21 cellular contexts compared by ENCODE assay signal in the genomic region with DNA sequence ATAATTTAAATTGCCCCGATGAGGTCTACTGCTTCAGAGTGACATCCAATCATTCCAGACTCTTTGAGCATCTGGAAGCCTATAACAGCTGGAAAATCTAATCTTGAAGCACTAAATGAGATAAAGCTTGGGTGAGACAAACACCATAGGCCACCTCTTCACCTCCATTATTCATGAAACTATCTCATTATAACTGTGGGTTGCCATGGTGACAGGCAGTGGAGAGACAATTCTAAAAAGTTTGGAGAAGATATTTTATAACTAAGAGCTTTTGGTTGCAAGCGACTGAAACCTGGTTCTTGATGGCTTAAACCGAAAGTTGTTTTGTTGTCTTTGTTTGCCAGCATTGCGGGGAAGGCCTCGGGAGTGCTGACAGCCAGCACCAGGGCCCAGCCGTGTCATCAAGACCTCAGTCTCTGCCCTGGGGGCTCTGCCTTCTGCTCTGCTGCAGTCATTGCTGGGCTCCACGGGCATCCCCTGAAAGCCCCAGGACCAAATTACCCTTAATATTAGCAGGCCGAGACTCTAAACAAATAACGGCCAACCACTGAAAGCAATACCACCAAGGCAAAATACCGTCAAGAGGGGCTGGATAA.
DNase-seq lines count a peak whose midpoint lies in the region; ATAC-seq, FAIRE-seq and TF ChIP-seq lines count a peak whose summit lies in the region.
"Had no signal": no experiment of that assay in that cellular context is flagged by ENCODE, and none has a peak within 500 bp of the region (broad histone marks: within the 10 kb centered on the region; RNA-seq: fewer than 3 reads in every experiment).

No MANE protein-coding gene starts in this region.

- H3K36me3 Mint-ChIP-seq in T-cell, result no peaks in the 10 kb centered on the region

- H3K9me3 Mint-ChIP-seq in T-cell, result no peaks in the 10 kb centered on the region
- H3K9me3 Mint-ChIP-seq: CD4-positive, alpha-beta T cell had no signal

- H3K79me2 ChIP-seq in MM.1S (ENCODE audit: low read length) (no peaks in the 10 kb centered on the region), GM12878 (ENCODE audit: control insufficient read depth, insufficient read depth, low read length) (no peaks in the 10 kb centered on the region), mesendoderm (ENCODE audit: control insufficient read depth, insufficient read depth, low read length) (no peaks in the 10 kb centered on the region)

- no TSS peak for BruUV-seq in GM12878 (replicated peaks; lab: Mats Ljungman, UMichigan)

- no peaks in the 10 kb centered on the region for H3F3A ChIP-seq in MM.1S (ENCODE audit: insufficient read depth, low read length)

- no peaks in the 10 kb centered on the region for H3K79me1 ChIP-seq in mesendoderm (ENCODE audit: low read length)

- WGBS in GM12878 (ENCODE audit: insufficient coverage, insufficient replicate concordance, low lambda C conversion rate, missing lambda C conversion rate), result 43% methylated on average over 10 of the region's 10 CpGs
- WGBS in mesendoderm (ENCODE audit: extremely low coverage, insufficient coverage, low lambda C conversion rate), result no CpG with 5 or more reads among the region's 10 CpGs

- H3K23ac ChIP-seq in mesendoderm (ENCODE audit: low read length), result no peak overlapping the region

- H3K9ac ChIP-seq in MM.1S (ENCODE audit: low read length), result no peak overlapping the region
- no peak overlapping the region for H3K9ac ChIP-seq in GM12878 (ENCODE audit: control insufficient read depth, insufficient read depth, low read length)
- no peak overlapping the region for H3K9ac ChIP-seq in mesendoderm (ENCODE audit: low read length)
- H3K9ac ChIP-seq: BLaER1 had no signal

- ATAC-seq in GM12878, result no peak
- ATAC-seq in left lung, result no peak
- ATAC-seq in T-cell (replicated peaks in 1 of 4), result no peak

- no peaks in the 10 kb centered on the region for H3K36me3 ChIP-seq in MM.1S (replicated peaks; ENCODE audit: insufficient read depth, low read length)
- no peaks in the 10 kb centered on the region for H3K36me3 ChIP-seq in GM12878 (ENCODE audit: control insufficient read depth in 2 of 2, insufficient read depth in 2 of 2, low read length in 1 of 2)
- H3K36me3 ChIP-seq in mesendoderm (ENCODE audit: control insufficient read depth, insufficient read depth, low read length), result no peaks in the 10 kb centered on the region
- no peaks in the 10 kb centered on the region for H3K36me3 ChIP-seq in left lung
- H3K36me3 ChIP-seq: BLaER1 had no signal

- no peak overlapping the region for H2BK120ac ChIP-seq in mesendoderm (ENCODE audit: low read depth, low read length)

- H4K20me1 ChIP-seq in MM.1S (ENCODE audit: insufficient read depth, low read length) (no peaks in the 10 kb centered on the region), GM12878 (ENCODE audit: control insufficient read depth, insufficient read depth) (no peaks in the 10 kb centered on the region)
- H4K20me1 ChIP-seq: BLaER1 had no signal

- CTCF ChIA-PET in GM12878 (lab: Yijun Ruan, JAX) (no interaction called here), T-cell (lab: Charles Lee) (no interaction called here)

- H2BK5ac ChIP-seq in mesendoderm (ENCODE audit: low read length), result no peak overlapping the region

- H3K9me2 ChIP-seq in MM.1S (replicated peaks; ENCODE audit: insufficient read depth, low read length), result no peaks in the 10 kb centered on the region

- H3K27ac ChIP-seq in MM.1S (ENCODE audit: low read length) (no peak overlapping the region; the same call in 1 of the 2 replicates), GM12878 (ENCODE audit: control insufficient read depth, insufficient read depth) (no peak overlapping the region), mesendoderm (ENCODE audit: low read depth, low read length) (no peak overlapping the region), left lung (no peak overlapping the region)
- H3K27ac ChIP-seq: BLaER1, SK-N-MC had no signal

- H4K5ac ChIP-seq in mesendoderm (ENCODE audit: low read length), result no peak overlapping the region

- TF ChIP-seq EP300 in GM12878 (IDR thresholded peaks at IDR 0.05; ENCODE audit: borderline replicate concordance in 1 of 2, control insufficient read depth in 1 of 2, low read depth in 2 of 2, low read length in 2 of 2), result no peak

- no peaks in the 10 kb centered on the region for H3K4me1 Mint-ChIP-seq in T-cell

- H2AK5ac ChIP-seq in mesendoderm (ENCODE audit: low read length), result no peak overlapping the region

- no peaks in the 10 kb centered on the region for H3K9me3 ChIP-seq in MM.1S (replicated peaks; ENCODE audit: insufficient read depth, low read length)
- H3K9me3 ChIP-seq in GM12878 (replicated peaks; ENCODE audit: control insufficient read depth, insufficient read depth, low read length), result no peaks in the 10 kb centered on the region; the same call in 2 of the 3 replicates
- H3K9me3 ChIP-seq in left lung, result no peaks in the 10 kb centered on the region

- H3K4me1 ChIP-seq in MM.1S (ENCODE audit: low read length), result peaks cover 2% of the 10 kb centered on the region; the same call in 1 of the 2 replicates
- no peaks in the 10 kb centered on the region for H3K4me1 ChIP-seq in GM12878 (ENCODE audit: control insufficient read depth, insufficient read depth, low read length)
- no peaks in the 10 kb centered on the region for H3K4me1 ChIP-seq in mesendoderm (ENCODE audit: control insufficient read depth, low read depth, low read length)
- no peaks in the 10 kb centered on the region for H3K4me1 ChIP-seq in left lung

- H3K4me3 Mint-ChIP-seq in T-cell, result no peak overlapping the region
- H3K4me3 Mint-ChIP-seq: CD4-positive, alpha-beta T cell had no signal

- TF ChIP-seq RAD21 in GM12878 (IDR thresholded peaks at IDR 0.05; ENCODE audit: insufficient read depth, low read depth, low read length), result no peak

- no peak overlapping the region for H2BK15ac ChIP-seq in mesendoderm (replicated peaks; ENCODE audit: low read depth)

- H3K56ac ChIP-seq in mesendoderm (ENCODE audit: low read length), result no peak overlapping the region

- POLR2A ChIA-PET in GM12878 (lab: Charles Lee) (no interaction called here), T-cell (lab: Charles Lee) (no interaction called here)

- H3K4me3 ChIP-seq in MM.1S (ENCODE audit: low read length) (no peak overlapping the region), GM12878 (no peak overlapping the region), mesendoderm (ENCODE audit: low read length) (no peak overlapping the region), left lung (no peak overlapping the region)
- H3K4me3 ChIP-seq: BLaER1, SK-N-MC had no signal

- H4K8ac ChIP-seq in mesendoderm (ENCODE audit: low read depth, low read length), result no peak overlapping the region

- in situ Hi-C loops in GM12878 (cut with MboI), result no loop called here

- no peak overlapping the region for H2AFZ ChIP-seq in MM.1S (ENCODE audit: low read length)
- no peak overlapping the region for H2AFZ ChIP-seq in GM12878 (ENCODE audit: control insufficient read depth, low read depth, low read length)

- no peak for FAIRE-seq in GM12878 (lab: Jason Lieb, UNC)
- FAIRE-seq: GM12891, H54, RCC 7860 had no signal

- H3K27me3 ChIP-seq in MM.1S (replicated peaks; ENCODE audit: insufficient read depth, low read length) (no peaks in the 10 kb centered on the region), GM12878 (replicated peaks in 1 of 2; ENCODE audit: control insufficient read depth in 2 of 2, insufficient read depth in 2 of 2, low read length in 1 of 2) (peaks cover 0 to 3% of the 10 kb centered on the region in 2 experiments; a peak in 2 of 4 replicates), mesendoderm (ENCODE audit: insufficient read depth, low read length, poor library complexity) (no peaks in the 10 kb centered on the region), left lung (peaks cover 0 to 27% of the 10 kb centered on the region in 2 donors)
- H3K27me3 ChIP-seq: BLaER1 had no signal

- peaks cover 23 to 26% of the 10 kb centered on the region in 2 donors for H3K27me3 Mint-ChIP-seq in T-cell

- TF ChIP-seq CTCF in MM.1S (IDR thresholded peaks at IDR 0.05; ENCODE audit: low read length) (no peak), GM12878 (IDR thresholded peaks at IDR 0.05 in 2 of 3, conservative IDR thresholded peaks at IDR 0.05 in 1 of 3; ENCODE audit: control insufficient read depth in 2 of 3, extremely low read depth in 1 of 3, insufficient read depth in 1 of 3, low read depth in 3 of 3, low read length in 3 of 3) (no peak), left lung (IDR thresholded peaks at IDR 0.05) (no peak)

- H3K4ac ChIP-seq in mesendoderm (ENCODE audit: low read depth, low read length), result no peak overlapping the region

- no peak overlapping the region for H3K27ac Mint-ChIP-seq in T-cell
- H3K27ac Mint-ChIP-seq: CD4-positive, alpha-beta T cell had no signal

- no peak for DNase-seq in MM.1S
- DNase-seq in GM12878 (ENCODE audit: low read depth, low spot score), result no peak
- peak; percentile 28 for DNase-seq in mesendoderm
- peak; percentile 12 for DNase-seq in retina
- DNase-seq in left lung, result no peak
- DNase-seq in Ammon's horn (ENCODE audit: low spot score), result no peak
- DNase-seq in T-cell, result no peak
- DNase-seq: CD4-positive, alpha-beta T cell; COR-L47; DMS79 treated with DMSO at 0.1 percent for 48 hours; NCI-H1092; NCI-H1436; NCI-H187 treated with DMSO at 0.1 percent for 48 hours; NCI-H2227 treated with DMSO at 0.1 percent for 48 hours; NCI-H510A; NCI-H774 had no signal

- RAD21 ChIA-PET in GM12878 (lab: Charles Lee; ENCODE audit: unreplicated experiment), result no interaction called here

- SMC1A ChIA-PET in GM12878 (lab: Charles Lee; ENCODE audit: uncharacterized antibody, unreplicated experiment), result no interaction called here

- no peak for TF ChIP-seq POLR2A in GM12878 (IDR thresholded peaks at IDR 0.05; ENCODE audit: low read depth, low read length)

- peak overlapping the region; percentile 32; the same call in 1 of the 2 replicates for H3K4me2 ChIP-seq in MM.1S (ENCODE audit: low read depth, low read length)
- no peak overlapping the region for H3K4me2 ChIP-seq in GM12878 (ENCODE audit: control insufficient read depth, insufficient read depth)
- no peak overlapping the region for H3K4me2 ChIP-seq in mesendoderm (ENCODE audit: low read length)
- H3K4me2 ChIP-seq: BLaER1 had no signal

- no peak overlapping the region for H3K18ac ChIP-seq in mesendoderm (ENCODE audit: low read length)

- intact Hi-C loops in GM12878 (cut with micrococcal nuclease; ENCODE audit: unreplicated experiment), result no loop called here
- intact Hi-C loops in left lung (cut with DNase I), result no loop called here

TF ChIP-seq in GM12878, 131 proteins besides CTCF, POLR2A, EP300 and RAD21 (continues in another document):
- peak; percentile 49; the same call in 1 of the 2 replicates for TF ChIP-seq BMI1 (IDR thresholded peaks at IDR 0.05; ENCODE audit: borderline replicate concordance)

Comparison
In these comparisons a context has a peak if more than half of its experiments do, and no peak if none do; other contexts are left out.
1. DNase-seq: peak in mesendoderm (single experiment) and retina (single experiment); none in MM.1S (single experiment), GM12878 (single experiment), left lung (0 of 2), Ammon's horn (single experiment) and T-cell (0 of 34).